ENCODE assay signal across 15 cellular contexts in the genomic region with DNA sequence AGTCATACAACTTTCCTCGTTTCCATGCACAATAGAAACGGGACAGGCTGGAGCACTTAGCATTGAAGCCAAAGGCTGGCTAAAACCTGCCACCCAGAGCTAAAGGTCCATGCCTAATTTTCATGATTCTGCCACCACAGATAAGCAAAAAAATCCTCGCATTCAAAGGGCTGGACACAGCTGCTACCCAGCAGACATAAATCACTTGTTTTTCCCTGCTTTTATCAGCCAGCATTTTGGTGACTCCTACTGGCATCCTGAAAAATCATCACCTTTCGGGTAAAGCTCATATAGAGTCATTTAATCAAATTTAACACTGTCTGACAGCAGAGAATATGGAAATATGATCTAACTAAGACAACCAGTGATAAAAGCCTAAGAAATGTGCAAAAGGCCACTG. TPM values are rescaled to one million over a fixed set of nuclear protein-coding genes. Genes with fewer than 3 reads are reported as not detected.
DNase-seq lines count a peak whose midpoint lies in the region; ATAC-seq and TF ChIP-seq lines count a peak whose summit lies in the region.
"Had no signal": no experiment of that assay in that cellular context is flagged by ENCODE, and none has a peak within 500 bp of the region (broad histone marks: within the 10 kb centered on the region; RNA-seq: fewer than 3 reads in every experiment).

No MANE protein-coding gene starts in this region.

- H3K4me1 ChIP-seq in OCI-LY1 (ENCODE audit: insufficient read depth, low read length, severe bottlenecking) (no peaks in the 10 kb centered on the region), osteoblast (ENCODE audit: insufficient read depth, low read length) (peaks cover 19% of the 10 kb centered on the region)

- no peaks in the 10 kb centered on the region for H3K9me2 ChIP-seq in OCI-LY1 (ENCODE audit: low read depth, low read length)

- H3K79me2 ChIP-seq in OCI-LY1 (ENCODE audit: insufficient read depth, low read length): no peaks in the 10 kb centered on the region
- H3K79me2 ChIP-seq in osteoblast (ENCODE audit: insufficient read depth, low read length): no peaks in the 10 kb centered on the region

- H3K4me3 ChIP-seq in OCI-LY1 (ENCODE audit: low read depth, low read length, poor library complexity, severe bottlenecking) (no peak overlapping the region), osteoblast (ENCODE audit: insufficient read depth, low read length) (no peak overlapping the region)

- H4K20me1 ChIP-seq in OCI-LY1 (ENCODE audit: insufficient read depth, low read length) (no peaks in the 10 kb centered on the region), osteoblast (ENCODE audit: insufficient read depth, low read length) (no peaks in the 10 kb centered on the region)

- H2AFZ ChIP-seq in OCI-LY1 (ENCODE audit: low read length) (no peak overlapping the region), osteoblast (ENCODE audit: low read length) (no peak overlapping the region)

- no peak for ATAC-seq in GM21447 (IDR thresholded peaks at IDR 0.05; ENCODE audit: unreplicated experiment)

- peak; percentile 36 for DNase-seq in DMS53 (lab: John Stamatoyannopoulos, UW)
- DNase-seq in DMS53 treated with DMSO at 0.1 percent for 48 hours (lab: John Stamatoyannopoulos, UW; ENCODE audit: unreplicated experiment): no peak
- DNase-seq in dermis blood vessel endothelial cell: peak; percentile 39
- no peak for DNase-seq in osteoblast (ENCODE audit: insufficient read length, low spot score, missing footprints)
- DNase-seq in activated effector memory CD4-positive, alpha-beta T cell treated with Interleukin-2 at 50 U/mL for 16 hours: no peak
- DNase-seq in Kasumi-1 (lab: John Stamatoyannopoulos, UW): no peak
- DNase-seq: amygdala, DND-41, immature natural killer cell, NCI-H1417 treated with DMSO at 0.1 percent for 48 hours, nephron progenitor cell had no signal

- H3K9ac ChIP-seq in OCI-LY1 (ENCODE audit: low read length): no peak overlapping the region

- H3K9me3 ChIP-seq in OCI-LY1 (ENCODE audit: low read length): no peaks in the 10 kb centered on the region
- no peaks in the 10 kb centered on the region for H3K9me3 ChIP-seq in osteoblast (ENCODE audit: low read depth, low read length)

- TF ChIP-seq CTCF in OCI-LY1 (IDR thresholded peaks at IDR 0.05; ENCODE audit: low read length) (peak; percentile 22; the same call in 1 of the 2 replicates), osteoblast (IDR thresholded peaks at IDR 0.05; ENCODE audit: extremely low read depth, low read depth, low read length) (peak; percentile 30)

- H3K27ac ChIP-seq in OCI-LY1 (ENCODE audit: low read depth, low read length, poor library complexity, severe bottlenecking): no peak overlapping the region
- H3K27ac ChIP-seq in osteoblast (ENCODE audit: low read depth, low read length): no peak overlapping the region
- H3K27ac ChIP-seq: 22Rv1, epithelial cell of prostate had no signal

- H3K4me2 ChIP-seq in OCI-LY1 (ENCODE audit: low read length): no peak overlapping the region
- no peak overlapping the region for H3K4me2 ChIP-seq in osteoblast (ENCODE audit: insufficient read depth, low read length)

- no peaks in the 10 kb centered on the region for H3K27me3 ChIP-seq in OCI-LY1 (ENCODE audit: insufficient read depth, low read length)
- no peaks in the 10 kb centered on the region for H3K27me3 ChIP-seq in osteoblast (ENCODE audit: insufficient read depth, low read length)

- H3F3A ChIP-seq in OCI-LY1 (ENCODE audit: insufficient read depth, low read length): no peaks in the 10 kb centered on the region

- peaks cover 54% of the 10 kb centered on the region; the same call in 1 of the 2 replicates for H3K36me3 ChIP-seq in OCI-LY1 (ENCODE audit: insufficient read depth, low read length)
- H3K36me3 ChIP-seq in osteoblast (ENCODE audit: insufficient read depth, low read length): peaks cover 12% of the 10 kb centered on the region

RNA-seq across cellular contexts. Expression of gene ALG9, which starts 37.9 kb away (rescaled TPM):
- total RNA-seq in dermis blood vessel endothelial cell (28.7 and 31.8 TPM in 2 replicates), osteoblast (35.8 and 36.8 TPM in 2 replicates)

RNA-seq across cellular contexts. Expression of gene FDXACB1, which starts 45.4 kb away (rescaled TPM):
- total RNA-seq in dermis blood vessel endothelial cell: 1.9 and 2.0 TPM in 2 replicates
- total RNA-seq in osteoblast: 1.4 and 1.5 TPM in 2 replicates

RNA-seq across cellular contexts. Expression of gene CFAP68, which starts 45.8 kb away (rescaled TPM):
- total RNA-seq in dermis blood vessel endothelial cell: 5.3 and 5.7 TPM in 2 replicates
- 8.3 and 10.9 TPM in 2 replicates for total RNA-seq in osteoblast

Comparison
In these comparisons a context has a peak if more than half of its experiments do, and no peak if none do; other contexts are left out.
1. DNase-seq: peak in DMS53 (single experiment) and dermis blood vessel endothelial cell (single experiment); none in DMS53 treated with DMSO at 0.1 percent for 48 hours (single experiment), osteoblast (single experiment), activated effector memory CD4-positive, alpha-beta T cell treated with Interleukin-2 at 50 U/mL for 16 hours (single experiment) and Kasumi-1 (0 of 2).